Comparison of ENCODE assay signal across 9 cellular contexts in genomic region chr19:29836409-29836825, GRCh38. TPM values are rescaled to one million over a fixed set of nuclear protein-coding genes. Genes with fewer than 3 reads are reported as not detected.
DNase-seq lines count a peak whose midpoint lies in the region; ATAC-seq and TF ChIP-seq lines count a peak whose summit lies in the region.
"Had no signal": no experiment of that assay in that cellular context is flagged by ENCODE, and none has a peak within 500 bp of the region (broad histone marks: within the 10 kb centered on the region; RNA-seq: fewer than 3 reads in every experiment).

No MANE protein-coding gene starts in this region.

- no peaks in the 10 kb centered on the region for H3K36me3 Mint-ChIP-seq in chondrocyte (ENCODE audit: low read depth)

- no peaks in the 10 kb centered on the region for H3K9me3 Mint-ChIP-seq in chondrocyte (ENCODE audit: low read depth)

- no peak for TF ChIP-seq CTCF in chondrocyte (IDR thresholded peaks at IDR 0.05)

- peaks cover 28% of the 10 kb centered on the region for H3K27me3 Mint-ChIP-seq in chondrocyte (ENCODE audit: low read depth)

- H3K4me1 Mint-ChIP-seq in chondrocyte (ENCODE audit: low read depth) = peaks cover 4% of the 10 kb centered on the region

- no peak overlapping the region for H3K27ac Mint-ChIP-seq in chondrocyte (ENCODE audit: unreplicated experiment)

- ATAC-seq in GM18517 (IDR thresholded peaks at IDR 0.05; ENCODE audit: unreplicated experiment) (peak; percentile 72), GM21367 (IDR thresholded peaks at IDR 0.05; ENCODE audit: unreplicated experiment) (peak; percentile 66), HG03280 (IDR thresholded peaks at IDR 0.05; ENCODE audit: unreplicated experiment) (peak; percentile 59)
- ATAC-seq: right lobe of liver had no signal

- no peak overlapping the region for H3K4me3 Mint-ChIP-seq in chondrocyte (ENCODE audit: unreplicated experiment)

- DNase-seq in chondrocyte (ENCODE audit: low spot score) (peak; percentile 26), DMS114 treated with DMSO at 0.1 percent for 48 hours (lab: John Stamatoyannopoulos, UW; ENCODE audit: unreplicated experiment) (no peak), DMS153 treated with DMSO at 0.1 percent for 48 hours (lab: John Stamatoyannopoulos, UW; ENCODE audit: unreplicated experiment) (no peak), glomerular visceral epithelial cell (ENCODE audit: extremely low spot score) (no peak), NOMO-1 treated with DMSO at 0.1 percent for 48 hours (lab: John Stamatoyannopoulos, UW; ENCODE audit: unreplicated experiment) (no peak)

RNA-seq across cellular contexts. Expression of gene CCNE1, which starts 24.6 kb away (rescaled TPM):
- total RNA-seq in chondrocyte = 7.6 to 13.4 TPM (median 8.2 TPM) in 3 replicates
